ENCODE assay signal across 10 cellular contexts in genomic region chr7:154677454-154677853, GRCh38.
"Had no signal": no experiment of that assay in that cellular context is flagged by ENCODE, and none has a peak within 500 bp of the region (broad histone marks: within the 10 kb centered on the region; RNA-seq: fewer than 3 reads in every experiment).

No MANE protein-coding gene starts in this region.

- H3K27ac ChIP-seq: GM23248, HL-60 had no signal

- H3K4me3 ChIP-seq: GM23248, HAP-1 had no signal

- H3K4me3 Mint-ChIP-seq: HFFc6, IgD-negative memory B cell had no signal

- H2AFZ ChIP-seq: GM23248 had no signal

- H3K36me3 ChIP-seq: HAP-1 had no signal

- FAIRE-seq: HepG2 had no signal

- H3K27ac Mint-ChIP-seq: HFFc6, IgD-negative memory B cell had no signal

- H3K4me1 Mint-ChIP-seq: IgD-negative memory B cell had no signal

- DNase-seq: GM23248, GOT3, H7, HFFc6, KG1 had no signal

- H3K36me3 Mint-ChIP-seq: IgD-negative memory B cell had no signal

- H3K4me1 ChIP-seq: HAP-1 had no signal

- ATAC-seq: HCT116, HepG2 had no signal

- H3K9ac ChIP-seq: GM23248 had no signal

- H3K9me3 ChIP-seq: HAP-1 had no signal
